In the genomic region with DNA sequence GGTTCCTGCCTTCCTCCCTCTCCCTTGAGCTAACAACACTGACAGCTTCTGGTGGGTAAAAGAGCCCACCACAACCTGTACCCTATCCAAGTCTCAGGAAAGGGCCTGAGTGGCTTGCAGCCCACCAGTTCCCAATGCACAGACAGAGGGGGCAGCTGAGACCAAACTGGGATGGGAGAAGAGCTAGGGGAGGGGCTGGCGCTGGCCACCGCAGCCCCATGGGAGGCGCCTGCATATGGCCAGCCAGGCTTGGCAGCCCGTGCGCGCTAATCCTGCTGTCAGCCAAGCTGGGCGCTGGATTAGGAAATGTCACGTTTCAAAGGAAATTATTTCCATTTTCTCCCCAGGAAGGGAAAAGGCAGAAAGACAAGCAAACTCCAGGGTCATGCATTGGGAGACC, we compare ENCODE assay signal across 13 cellular contexts.
"Had no signal": no experiment of that assay in that cellular context is flagged by ENCODE, and none has a peak within 500 bp of the region (broad histone marks: within the 10 kb centered on the region; RNA-seq: fewer than 3 reads in every experiment).

No MANE protein-coding gene starts in this region.

- DNase-seq: activated CD4-positive, alpha-beta memory T cell treated with anti-CD3 and anti-CD28 coated beads for 36 hours; activated CD4-positive, CD25-positive, alpha-beta regulatory T cell treated with anti-CD3 and anti-CD28 coated beads, Interleukin-2, amount 50 U/mL, for 72 hours; activated T-cell treated with anti-CD3 and anti-CD28 coated beads, Interleukin-2, amount 50 U/mL, for 4 hours; effector memory CD4-positive, alpha-beta T cell; gastrocnemius medialis; kidney; left ventricle myocardium inferior; mesenchymal stem cell; nephron progenitor cell; T-helper 2 cell had no signal

- FAIRE-seq: astrocyte, kidney had no signal

- ATAC-seq: activated T-cell treated with anti-CD3 and anti-CD28 coated beads, Interleukin-2, amount 50 U/mL, for 4 hours; gastrocnemius medialis had no signal

- H3K4me3 ChIP-seq: gastrocnemius medialis, left ventricle myocardium inferior, tibial artery had no signal

- H3K27ac ChIP-seq: epithelial cell of prostate, gastrocnemius medialis, left ventricle myocardium inferior, tibial artery had no signal
